8 cellular contexts compared by ENCODE assay signal in genomic region chr11:64810271-64810890, GRCh38. TPM values are rescaled to one million over a fixed set of nuclear protein-coding genes. Genes with fewer than 3 reads are reported as not detected.
A peak's percentile ranks its signal among the peaks of the same experiment; 100 is the strongest.
DNase-seq lines count a peak whose midpoint lies in the region; ATAC-seq, FAIRE-seq and TF ChIP-seq lines count a peak whose summit lies in the region.

Gene MEN1, minus strand, starts transcription at chr11:64810551. Its CDS starts 442 bp downstream, at chr11:64810109.

- TF ChIP-seq CTCF in AG04449 (IDR thresholded peaks at IDR 0.05; ENCODE audit: insufficient read depth, low read length, missing control alignments) = no peak
- TF ChIP-seq CTCF in kidney (IDR thresholded peaks at IDR 0.05; ENCODE audit: borderline replicate concordance, extremely low read depth, insufficient read depth) = no peak

- H3K4me3 ChIP-seq in AG04449 (ENCODE audit: low read depth, low read length) (peak within 1 kb of the TSS; percentile 83), kidney (ENCODE audit: low read length in 2 of 2) (peak within 1 kb of the TSS; percentile 64 to 85)

- peak within 1 kb of the TSS; percentile 16 to 61 for H3K9ac ChIP-seq in kidney (ENCODE audit: low read length in 2 of 2)

- peak; percentile 90 for FAIRE-seq in kidney (lab: Jason Lieb, UNC)

- H3K9me3 ChIP-seq in kidney (ENCODE audit: control insufficient read depth in 1 of 2, low read length in 2 of 2) = no peaks in the 10 kb centered on the region

- DNase-seq in AG04449 (ENCODE audit: low read depth, low spot score) (peak; percentile 58), NCI-H510A (lab: John Stamatoyannopoulos, UW) (peak; percentile 95), cerebellum (ENCODE audit: low spot score) (peak; percentile 97), kidney (peak; percentile 98)
- peak; percentile 65 to 79 for DNase-seq in activated CD4-positive, alpha-beta T cell treated with anti-CD3 and anti-CD28 coated beads for 24 hours (ENCODE audit: low read depth in 2 of 2)
- DNase-seq in stimulated activated CD4-positive, alpha-beta T cell treated with anti-CD3 and anti-CD28 coated beads, Interleukin-15, amount 100 ng/mL, for 1 hour (ENCODE audit: low read depth in 1 of 2, low spot score in 1 of 2) = peak; percentile 42 to 66

- POLR2A ChIA-PET in AG04449 (lab: Yijun Ruan, JAX) = interaction anchor here (1.0 to 1.6 kb wide), 2 partner anchors 12 to 67 kb away, joined by 3 to 5 read pairs; partner anchors contain the start of gene EHD1

- peaks cover 4 to 11% of the 10 kb centered on the region in 2 donors for H3K36me3 ChIP-seq in kidney (ENCODE audit: control insufficient read depth in 1 of 2, insufficient read depth in 2 of 2, low read length in 2 of 2)

- intact Hi-C loops in kidney (cut with DNase I) = no loop called here

- peaks cover 4 to 7% of the 10 kb centered on the region in 2 donors for H3K4me1 ChIP-seq in kidney (ENCODE audit: control insufficient read depth in 1 of 2, insufficient read depth in 1 of 2, low read depth in 1 of 2, low read length in 2 of 2)

- CTCF ChIA-PET in AG04449 (lab: Yijun Ruan, JAX) = interaction anchor here (1.0 to 2.8 kb wide), 8 partner anchors 10 to 216 kb away, joined by 3 to 14 read pairs (median 3); partner anchors contain the start of gene CDC42BPG

- H3K27ac ChIP-seq in kidney (ENCODE audit: low read depth in 2 of 2, low read length in 2 of 2) = peak within 1 kb of the TSS; percentile 53 to 63

- ATAC-seq in GM19025 (IDR thresholded peaks at IDR 0.05; ENCODE audit: low read depth, unreplicated experiment) (peak; percentile 64), HG03354 (IDR thresholded peaks at IDR 0.05; ENCODE audit: poor library complexity, severe bottlenecking, unreplicated experiment) (peak; percentile 57)

RNA-seq across cellular contexts. Expression of gene MEN1, which starts in this region (rescaled TPM):
- 13.2 TPM for total RNA-seq in cerebellum
- total RNA-seq in kidney = 20.9 TPM
- 24.0 TPM for polyA plus RNA-seq in kidney (ENCODE audit: insufficient read depth, low read depth, low replicate concordance)

Comparison
In these comparisons a context has a peak if more than half of its experiments do, and no peak if none do; other contexts are left out.
1. Peak in every context shown above with its lines: DNase-seq, ATAC-seq, H3K4me3 ChIP-seq and H3K27ac ChIP-seq.